8 cellular contexts compared by ENCODE assay signal in the genomic region with DNA sequence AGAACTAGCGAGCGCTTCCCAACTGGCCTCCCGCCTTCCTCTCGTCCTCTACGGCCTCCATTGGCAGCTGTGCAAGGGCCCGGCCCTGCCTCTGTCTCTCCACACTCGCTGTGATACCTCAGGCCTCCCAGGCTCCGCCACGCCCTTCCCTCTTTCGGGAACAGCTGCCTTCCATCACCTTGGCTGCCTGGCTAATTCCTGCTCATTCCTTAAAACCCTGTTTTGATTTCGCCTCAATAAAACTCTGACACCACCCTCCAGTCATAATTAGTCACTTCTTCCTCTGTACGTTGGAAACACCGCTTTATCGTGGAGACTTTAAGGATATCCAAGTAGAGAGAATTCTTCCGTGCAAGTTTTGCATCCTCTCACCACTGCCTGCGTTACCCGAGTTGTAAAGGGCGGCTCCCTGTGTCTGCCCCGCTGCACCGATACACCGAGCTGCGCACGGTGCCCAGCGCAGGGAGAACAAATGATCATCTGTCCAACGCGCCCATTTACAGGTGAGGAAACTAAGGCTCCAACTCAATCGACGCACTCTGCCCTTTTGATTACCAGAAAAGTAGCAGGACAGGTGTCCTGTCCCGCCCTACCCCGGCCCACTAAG.
DNase-seq lines count a peak whose midpoint lies in the region; FAIRE-seq and TF ChIP-seq lines count a peak whose summit lies in the region.

No MANE protein-coding gene starts in this region.

- peak overlapping the region; percentile 56 for H3K4me3 ChIP-seq in epithelial cell of proximal tubule (ENCODE audit: low read depth, low read length)
- H3K4me3 ChIP-seq in retinal pigment epithelial cell (ENCODE audit: low read length) = peak overlapping the region; percentile 48

- peak; percentile 38 for FAIRE-seq in RCC 7860 (lab: Jason Lieb, UNC)

- no peak for TF ChIP-seq CTCF in GM20000 (IDR thresholded peaks at IDR 0.05; ENCODE audit: extremely low read depth, missing control alignments)
- TF ChIP-seq CTCF in epithelial cell of proximal tubule (conservative IDR thresholded peaks at IDR 0.05; ENCODE audit: low read depth, low read length) = no peak
- TF ChIP-seq CTCF in retinal pigment epithelial cell (conservative IDR thresholded peaks at IDR 0.05; ENCODE audit: low read depth, low read length) = no peak

- DNase-seq in AG08395 (ENCODE audit: low spot score) = peak; percentile 19
- DNase-seq in GM20000 (ENCODE audit: low spot score) = peak; percentile 54
- DNase-seq in RCC 7860 (ENCODE audit: low spot score) = peak; percentile 78
- DNase-seq in epithelial cell of proximal tubule (ENCODE audit: low read depth) = no peak
- no peak for DNase-seq in retinal pigment epithelial cell (ENCODE audit: low read depth)
- DNase-seq in effector CD4-positive, alpha-beta T cell = no peak
- no peak for DNase-seq in amniotic stem cell (lab: John Stamatoyannopoulos, UW)
- no peak for DNase-seq in NCI-H2227 treated with DMSO at 0.1 percent for 48 hours (lab: John Stamatoyannopoulos, UW)

Comparison
In these comparisons a context has a peak if more than half of its experiments do, and no peak if none do; other contexts are left out.
1. DNase-seq: peak in AG08395 (single experiment), GM20000 (single experiment) and RCC 7860 (single experiment); none in epithelial cell of proximal tubule (single experiment), retinal pigment epithelial cell (single experiment), effector CD4-positive, alpha-beta T cell (single experiment), amniotic stem cell (single experiment) and NCI-H2227 treated with DMSO at 0.1 percent for 48 hours (single experiment).